28 cellular contexts compared by ENCODE assay signal in the genomic region with DNA sequence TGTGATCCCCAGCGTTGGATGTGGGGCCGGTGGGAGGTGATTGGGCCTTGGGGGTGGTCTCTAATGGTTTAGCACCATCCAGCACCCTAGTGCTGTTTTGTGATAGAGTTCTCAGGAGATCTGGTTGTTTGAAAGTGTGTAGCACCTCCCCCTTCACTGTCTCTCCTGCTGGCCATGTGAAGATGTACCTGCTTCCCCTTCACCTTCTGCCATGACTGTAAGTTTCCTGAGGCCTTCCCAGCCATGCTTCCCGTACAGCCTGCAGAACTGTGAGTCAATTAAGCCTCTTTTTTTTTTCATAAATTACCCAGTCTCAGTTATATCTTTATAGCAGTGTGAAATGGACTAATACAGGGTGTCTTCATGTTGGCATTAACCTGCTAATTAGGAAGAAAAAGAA.
"Had no signal": no experiment of that assay in that cellular context is flagged by ENCODE, and none has a peak within 500 bp of the region (broad histone marks: within the 10 kb centered on the region; RNA-seq: fewer than 3 reads in every experiment).

No MANE protein-coding gene starts in this region.

- H3K27ac ChIP-seq: heart left ventricle, pancreas, right atrium auricular region, tibial nerve had no signal

- ATAC-seq: activated CD8-positive, alpha-beta T cell treated with anti-CD3 and anti-CD28 coated beads, Interleukin-2, amount 10 ng/mL, durations not matched to agents 7 days and 5 days; esophagus mucosa; heart left ventricle; left colon; pancreas; WTC11 had no signal

- H3K36me3 ChIP-seq: heart left ventricle, pancreas, right atrium auricular region, spleen, tibial nerve had no signal

- H3K27me3 ChIP-seq: heart left ventricle, pancreas, right atrium auricular region, spleen, tibial nerve had no signal

- H3K27me3 Mint-ChIP-seq: naive B cell had no signal

- H3K4me3 Mint-ChIP-seq: activated CD8-positive, alpha-beta T cell treated with anti-CD3 and anti-CD28 coated beads, Interleukin-2, amount 10 ng/mL, durations not matched to agents 7 days and 5 days; endodermal cell; immature natural killer cell; mesothelial cell of epicardium; nephron progenitor cell; WTC11 had no signal

- H3K4me3 ChIP-seq: heart left ventricle, pancreas, right atrium auricular region, spleen, tibial nerve had no signal

- H3K9me3 ChIP-seq: pancreas, right atrium auricular region had no signal

- H3K36me3 Mint-ChIP-seq: naive B cell had no signal

- H3K27ac Mint-ChIP-seq: endodermal cell, mesothelial cell of epicardium, nephron progenitor cell, WTC11 had no signal

- DNase-seq: activated CD4-positive, alpha-beta T cell treated with anti-CD3 and anti-CD28 coated beads for 1 hour; activated CD4-positive, alpha-beta T cell treated with anti-CD3 and anti-CD28 coated beads, Interleukin-2, amount 50 U/mL, for 1 hour; activated CD8-positive, alpha-beta T cell treated with anti-CD3 and anti-CD28 coated beads, Interleukin-2, amount 10 ng/mL, durations not matched to agents 7 days and 5 days; activated gamma-delta T cell treated with Interleukin-2 at 50 U/mL for 16 hours; activated naive CD4-positive, alpha-beta T cell treated with anti-CD3 and anti-CD28 coated beads, Interleukin-2, amount 50 U/mL, for 16 hours; amniotic stem cell; caudate nucleus; cortex of kidney; endodermal cell; foreskin fibroblast; heart left ventricle; hypothalamus; immature natural killer cell; kidney; left colon; mammary epithelial cell; naive B cell; nephron progenitor cell; nucleus accumbens; spleen; stimulated activated naive CD4-positive, alpha-beta T cell treated with Interleukin-2 at 50 U/mL for 16 hours; T-helper 2 cell had no signal
